ENCODE assay signal across 8 cellular contexts in the genomic region with DNA sequence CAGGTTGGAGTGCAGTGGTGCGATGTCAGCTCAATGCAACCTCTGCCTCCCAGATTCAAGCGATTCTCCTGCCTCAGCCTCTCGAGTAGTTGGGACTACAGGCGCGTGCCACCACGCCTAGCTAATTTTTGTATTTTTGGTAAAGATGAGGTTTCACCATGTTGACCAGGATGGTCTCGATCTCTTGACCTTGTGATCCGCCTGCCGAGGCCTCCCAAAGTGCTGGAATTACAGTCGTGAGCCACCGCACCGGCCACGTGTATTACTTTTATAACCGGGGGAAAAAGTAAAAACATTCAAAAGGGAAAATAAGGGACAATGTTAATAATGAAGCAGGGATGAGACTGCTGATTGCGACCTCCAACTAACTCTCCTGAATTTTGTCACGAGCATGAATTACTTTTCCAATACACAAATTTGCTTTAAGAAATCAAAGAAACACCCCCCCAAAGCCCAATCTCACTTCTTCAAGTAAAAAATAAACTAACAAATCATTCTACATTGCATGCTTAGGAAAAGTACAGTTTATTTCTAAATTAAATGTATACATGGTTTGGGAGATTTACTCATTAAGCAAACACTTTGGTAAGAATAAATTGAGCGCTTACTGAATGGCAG. TPM values are rescaled to one million over a fixed set of nuclear protein-coding genes. Genes with fewer than 3 reads are reported as not detected.
DNase-seq lines count a peak whose midpoint lies in the region; ATAC-seq, FAIRE-seq and TF ChIP-seq lines count a peak whose summit lies in the region.

No MANE protein-coding gene starts in this region.

- no peak for DNase-seq in T-helper 2 cell treated with Interferon-gamma antibody and Interleukin-4, amounts not matched to agents 5 μg/mL and 100 μg/mL, for 36 hours (ENCODE audit: low spot score)
- DNase-seq in T-helper 2 cell (no peak), kidney (no peak), substantia nigra (lab: John Stamatoyannopoulos, UW) (no peak), globus pallidus (ENCODE audit: low spot score) (no peak), occipital lobe (lab: John Stamatoyannopoulos, UW) (no peak)
- no peak for DNase-seq in activated naive CD8-positive, alpha-beta T cell treated with anti-CD3 and anti-CD28 coated beads, Interleukin-2, amount 50 U/mL, for 24 hours

- H3K27ac Mint-ChIP-seq in T-helper 2 cell treated with Interferon-gamma antibody and Interleukin-4, amounts not matched to agents 5 μg/mL and 100 μg/mL, for 36 hours, result peak overlapping the region; percentile 94
- H3K27ac Mint-ChIP-seq in activated naive CD8-positive, alpha-beta T cell treated with anti-CD3 and anti-CD28 coated beads, Interleukin-2, amount 50 U/mL, for 24 hours, result peak overlapping the region; percentile 96

- no peaks in the 10 kb centered on the region for H3K9me3 ChIP-seq in kidney (ENCODE audit: control insufficient read depth in 1 of 2, low read length in 2 of 2)

- H3K9ac ChIP-seq in kidney (ENCODE audit: low read length in 2 of 2), result peak overlapping the region; percentile 55 to 98

- intact Hi-C loops in kidney (cut with DNase I), result no loop called here

- no peak for TF ChIP-seq CTCF in kidney (IDR thresholded peaks at IDR 0.05; ENCODE audit: borderline replicate concordance, extremely low read depth, insufficient read depth)

- H3K4me1 ChIP-seq in kidney (ENCODE audit: control insufficient read depth in 1 of 2, insufficient read depth in 1 of 2, low read depth in 1 of 2, low read length in 2 of 2), result peaks cover 9 to 11% of the 10 kb centered on the region in 2 donors

- H3K9me3 Mint-ChIP-seq in T-helper 2 cell treated with Interferon-gamma antibody and Interleukin-4, amounts not matched to agents 5 μg/mL and 100 μg/mL, for 36 hours, result no peaks in the 10 kb centered on the region
- no peaks in the 10 kb centered on the region for H3K9me3 Mint-ChIP-seq in activated naive CD8-positive, alpha-beta T cell treated with anti-CD3 and anti-CD28 coated beads, Interleukin-2, amount 50 U/mL, for 24 hours

- H3K27me3 Mint-ChIP-seq in T-helper 2 cell treated with Interferon-gamma antibody and Interleukin-4, amounts not matched to agents 5 μg/mL and 100 μg/mL, for 36 hours (ENCODE audit: low read depth), result no peaks in the 10 kb centered on the region
- no peaks in the 10 kb centered on the region for H3K27me3 Mint-ChIP-seq in activated naive CD8-positive, alpha-beta T cell treated with anti-CD3 and anti-CD28 coated beads, Interleukin-2, amount 50 U/mL, for 24 hours

- H3K4me3 ChIP-seq in kidney (ENCODE audit: low read length in 2 of 2), result peak overlapping the region; percentile 80 to 97

- FAIRE-seq in kidney (lab: Jason Lieb, UNC), result no peak

- H3K27ac ChIP-seq in kidney (ENCODE audit: low read depth in 2 of 2, low read length in 2 of 2) (peak overlapping the region; percentile 32 to 98), substantia nigra (ENCODE audit: low read depth, low read length, poor library complexity, severe bottlenecking) (peak overlapping the region; percentile 90)

- peak overlapping the region; percentile 91 for H3K4me3 Mint-ChIP-seq in T-helper 2 cell treated with Interferon-gamma antibody and Interleukin-4, amounts not matched to agents 5 μg/mL and 100 μg/mL, for 36 hours
- peak overlapping the region; percentile 93 for H3K4me3 Mint-ChIP-seq in activated naive CD8-positive, alpha-beta T cell treated with anti-CD3 and anti-CD28 coated beads, Interleukin-2, amount 50 U/mL, for 24 hours

- H3K36me3 ChIP-seq in kidney (ENCODE audit: control insufficient read depth in 1 of 2, insufficient read depth in 2 of 2, low read length in 2 of 2), result peaks cover 0 to 5% of the 10 kb centered on the region in 2 donors

- no peak for ATAC-seq in activated naive CD8-positive, alpha-beta T cell treated with anti-CD3 and anti-CD28 coated beads, Interleukin-2, amount 50 U/mL, for 24 hours
- no peak for ATAC-seq in GM21381 (IDR thresholded peaks at IDR 0.05; ENCODE audit: unreplicated experiment)

- peaks cover 33% of the 10 kb centered on the region for H3K36me3 Mint-ChIP-seq in T-helper 2 cell treated with Interferon-gamma antibody and Interleukin-4, amounts not matched to agents 5 μg/mL and 100 μg/mL, for 36 hours (ENCODE audit: low read depth)
- H3K36me3 Mint-ChIP-seq in activated naive CD8-positive, alpha-beta T cell treated with anti-CD3 and anti-CD28 coated beads, Interleukin-2, amount 50 U/mL, for 24 hours (ENCODE audit: low read depth), result peaks cover 35% of the 10 kb centered on the region

- peaks cover 37% of the 10 kb centered on the region for H3K4me1 Mint-ChIP-seq in T-helper 2 cell treated with Interferon-gamma antibody and Interleukin-4, amounts not matched to agents 5 μg/mL and 100 μg/mL, for 36 hours (ENCODE audit: low read depth)
- H3K4me1 Mint-ChIP-seq in activated naive CD8-positive, alpha-beta T cell treated with anti-CD3 and anti-CD28 coated beads, Interleukin-2, amount 50 U/mL, for 24 hours, result peaks cover 43% of the 10 kb centered on the region

RNA-seq across cellular contexts. Expression of gene ZBED6, which starts 0.6 kb away (rescaled TPM):
- 37.2 TPM for total RNA-seq in kidney
- 0.15 TPM for polyA plus RNA-seq in kidney (ENCODE audit: insufficient read depth, low read depth, low replicate concordance)
- total RNA-seq in occipital lobe, result 8.1 TPM

RNA-seq across cellular contexts. Expression of gene ZC3H11A, which starts 0.6 kb away (rescaled TPM):
- total RNA-seq in kidney (63.4 TPM), occipital lobe (83.0 TPM)
- 38.6 TPM for polyA plus RNA-seq in kidney (ENCODE audit: insufficient read depth, low read depth, low replicate concordance)

RNA-seq across cellular contexts. Expression of gene LAX1, which starts 29.9 kb away (rescaled TPM):
- total RNA-seq in kidney (6.9 TPM), occipital lobe (not detected)
- polyA plus RNA-seq in kidney (ENCODE audit: insufficient read depth, low read depth, low replicate concordance), result not detected
